ENCODE assay signal across 8 cellular contexts in genomic region chr7:94510582-94511456, GRCh38.
DNase-seq lines count a peak whose midpoint lies in the region; ATAC-seq and TF ChIP-seq lines count a peak whose summit lies in the region.

No MANE protein-coding gene starts in this region.

- H3K27me3 Mint-ChIP-seq in central memory CD8-positive, alpha-beta T cell, result no peaks in the 10 kb centered on the region

- H3K4me3 ChIP-seq in GM12864 (ENCODE audit: low read depth, low read length), result peak overlapping the region; percentile 85
- peak overlapping the region; percentile 60 for H3K4me3 ChIP-seq in HFF-Myc (replicated peaks; ENCODE audit: low read depth, low read length)
- H3K4me3 ChIP-seq in NB4 (ENCODE audit: low read depth, low read length), result peak overlapping the region; percentile 63

- H3K36me3 Mint-ChIP-seq in central memory CD8-positive, alpha-beta T cell (ENCODE audit: insufficient read depth), result peaks cover 9% of the 10 kb centered on the region

- no peaks in the 10 kb centered on the region for H3K9me3 Mint-ChIP-seq in central memory CD8-positive, alpha-beta T cell

- no peak for TF ChIP-seq POLR2A in NB4 (IDR thresholded peaks at IDR 0.05; ENCODE audit: extremely low read depth, insufficient read length)

- peak overlapping the region; percentile 59 for H3K27ac Mint-ChIP-seq in central memory CD8-positive, alpha-beta T cell (ENCODE audit: low read depth)

- no peak overlapping the region for H3K4me3 Mint-ChIP-seq in central memory CD8-positive, alpha-beta T cell

- TF ChIP-seq CTCF in GM12864 (IDR thresholded peaks at IDR 0.05; ENCODE audit: low read depth, low read length, missing control alignments) (no peak), HFF-Myc (IDR thresholded peaks at IDR 0.05; ENCODE audit: low read depth, low read length, missing control alignments) (no peak), NB4 (IDR thresholded peaks at IDR 0.05; ENCODE audit: low read depth, low read length) (no peak)

- ATAC-seq in central memory CD8-positive, alpha-beta T cell (replicated peaks; ENCODE audit: extremely low read depth, poor library complexity, severe bottlenecking), result peak; percentile 48

- DNase-seq in GM12864 (ENCODE audit: low read depth) (no peak), HFF-Myc (ENCODE audit: extremely low read depth, low read depth) (no peak), NB4 (ENCODE audit: low read depth) (peak; percentile 70), T-helper 9 cell (peak; percentile 3), kidney glomerular epithelial cell (lab: John Stamatoyannopoulos, UW) (peak; percentile 18), D341Med (ENCODE audit: low spot score) (no peak)
- peak; percentile 18 to 25 for DNase-seq in central memory CD8-positive, alpha-beta T cell (ENCODE audit: low spot score in 2 of 2)
- peak in 2 of 3 donors; percentile 3 to 14 for DNase-seq in stimulated activated CD4-positive, alpha-beta T cell treated with anti-CD3 and anti-CD28 coated beads, Interleukin-12 subunit alpha, Interleukin-12 subunit beta, amount 100 ng/mL, for 48 hours (ENCODE audit: low read depth in 2 of 3, low spot score in 1 of 3)

- H3K4me1 Mint-ChIP-seq in central memory CD8-positive, alpha-beta T cell, result peaks cover 40% of the 10 kb centered on the region

Comparison
In these comparisons a context has a peak if more than half of its experiments do, and no peak if none do; other contexts are left out.
1. DNase-seq: peak in NB4 (single experiment), T-helper 9 cell (single experiment), central memory CD8-positive, alpha-beta T cell (2 of 2), kidney glomerular epithelial cell (single experiment) and stimulated activated CD4-positive, alpha-beta T cell treated with anti-CD3 and anti-CD28 coated beads, Interleukin-12 subunit alpha, Interleukin-12 subunit beta, amount 100 ng/mL, for 48 hours (2 of 3); none in GM12864 (single experiment), HFF-Myc (single experiment) and D341Med (single experiment).
2. Peak in every context shown above with its lines, with median percentiles within 50 percentile points of each other: H3K4me3 ChIP-seq.